In the genomic region with DNA sequence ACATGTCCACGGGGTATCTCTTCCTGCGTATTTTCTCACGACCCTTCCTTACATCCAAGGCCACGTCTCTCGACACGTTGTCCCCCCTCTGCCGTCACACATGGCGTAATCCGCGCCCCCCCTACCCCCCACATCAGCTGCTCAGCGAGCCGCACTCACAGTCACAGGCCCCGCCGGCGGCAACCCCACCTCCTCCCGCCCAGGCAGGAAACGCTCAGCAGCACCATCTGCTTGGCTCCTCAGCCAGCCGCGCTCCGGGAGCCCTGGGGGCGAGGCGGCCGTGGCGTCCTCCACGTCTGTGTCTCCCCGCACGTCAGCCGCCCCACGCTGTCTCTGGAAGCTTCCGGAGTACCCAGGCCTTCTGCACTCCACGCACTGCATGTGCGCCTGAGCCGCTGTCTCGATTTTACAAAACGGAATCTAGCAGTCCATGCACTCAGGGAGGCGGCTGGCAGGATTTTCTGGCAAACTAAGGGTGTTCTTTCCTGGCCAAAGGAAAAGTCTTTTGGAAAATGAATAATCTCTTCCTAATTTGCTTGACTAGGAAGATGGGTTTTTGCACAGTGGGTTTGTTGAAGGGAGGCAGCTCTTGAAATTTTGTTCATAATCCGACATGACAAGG, we compare ENCODE assay signal across 9 cellular contexts.
DNase-seq lines count a peak whose midpoint lies in the region; ATAC-seq and TF ChIP-seq lines count a peak whose summit lies in the region.
"Had no signal": no experiment of that assay in that cellular context is flagged by ENCODE, and none has a peak within 500 bp of the region (broad histone marks: within the 10 kb centered on the region; RNA-seq: fewer than 3 reads in every experiment).

No MANE protein-coding gene starts in this region.

- H3K27ac ChIP-seq in AG04450 (ENCODE audit: low read depth, low read length) = peak overlapping the region; percentile 81
- H3K27ac ChIP-seq: neutrophil had no signal

- H3K27ac Mint-ChIP-seq in natural killer cell treated with Interleukin-12 subunit alpha and Interleukin-12 subunit beta and Interleukin-15 and Interleukin-18, amount 100 ng/mL, for 72 hours = peak overlapping the region; percentile 79 to 92
- peak overlapping the region; percentile 84 for H3K27ac Mint-ChIP-seq in stimulated activated naive CD8-positive, alpha-beta T cell treated with anti-CD3 and anti-CD28 coated beads, Interleukin-15, Interleukin-2, amounts not matched to agents 100 ng/mL and 50 ng/mL, for 24 hours

- no peaks in the 10 kb centered on the region for H3K36me3 Mint-ChIP-seq in natural killer cell treated with Interleukin-12 subunit alpha and Interleukin-12 subunit beta and Interleukin-15 and Interleukin-18, amount 100 ng/mL, for 72 hours
- H3K36me3 Mint-ChIP-seq in stimulated activated naive CD8-positive, alpha-beta T cell treated with anti-CD3 and anti-CD28 coated beads, Interleukin-15, Interleukin-2, amounts not matched to agents 100 ng/mL and 50 ng/mL, for 24 hours (ENCODE audit: low read depth) = no peaks in the 10 kb centered on the region

- H3K4me3 Mint-ChIP-seq in natural killer cell treated with Interleukin-12 subunit alpha and Interleukin-12 subunit beta and Interleukin-15 and Interleukin-18, amount 100 ng/mL, for 72 hours = peak overlapping the region; percentile 73
- peak overlapping the region; percentile 53 for H3K4me3 Mint-ChIP-seq in stimulated activated naive CD8-positive, alpha-beta T cell treated with anti-CD3 and anti-CD28 coated beads, Interleukin-15, Interleukin-2, amounts not matched to agents 100 ng/mL and 50 ng/mL, for 24 hours

- TF ChIP-seq CTCF in AG04450 (IDR thresholded peaks at IDR 0.05; ENCODE audit: low read depth, low read length) (no peak), epithelial cell of esophagus (IDR thresholded peaks at IDR 0.05; ENCODE audit: insufficient read depth, low read depth, low read length, missing control alignments) (no peak)

- H3K4me3 ChIP-seq in AG04450 (ENCODE audit: low read depth, low read length) = peak overlapping the region; percentile 25
- H3K4me3 ChIP-seq in epithelial cell of esophagus (ENCODE audit: low read length) = no peak overlapping the region

- H3K27me3 ChIP-seq in AG04450 (ENCODE audit: control insufficient read depth, insufficient read depth, low read length) = no peaks in the 10 kb centered on the region

- peaks cover 19 to 22% of the 10 kb centered on the region in 2 donors for H3K4me1 Mint-ChIP-seq in natural killer cell treated with Interleukin-12 subunit alpha and Interleukin-12 subunit beta and Interleukin-15 and Interleukin-18, amount 100 ng/mL, for 72 hours (ENCODE audit: low read depth in 2 of 2)
- H3K4me1 Mint-ChIP-seq in stimulated activated naive CD8-positive, alpha-beta T cell treated with anti-CD3 and anti-CD28 coated beads, Interleukin-15, Interleukin-2, amounts not matched to agents 100 ng/mL and 50 ng/mL, for 24 hours (ENCODE audit: low read depth) = peaks cover 32% of the 10 kb centered on the region

- DNase-seq in AG04450 (ENCODE audit: low read depth, low spot score) (peak; percentile 45), NCI-H2196 (lab: John Stamatoyannopoulos, UW; ENCODE audit: unreplicated experiment) (peak; percentile 79), epithelial cell of esophagus (ENCODE audit: low read depth) (peak; percentile 68), NCI-H187 treated with DMSO at 0.1 percent for 48 hours (lab: John Stamatoyannopoulos, UW) (no peak)
- DNase-seq in activated CD8-positive, alpha-beta memory T cell treated with anti-CD3 and anti-CD28 coated beads, Interleukin-2, amount 50 U/mL, for 48 hours = peak; percentile 85
- DNase-seq in natural killer cell treated with Interleukin-12 subunit alpha and Interleukin-12 subunit beta and Interleukin-15 and Interleukin-18, amount 100 ng/mL, for 72 hours (ENCODE audit: low spot score) = peak; percentile 85

- CTCF ChIA-PET in AG04450 (lab: Charles Lee) = no interaction called here

- POLR2A ChIA-PET in AG04450 (lab: Yijun Ruan, JAX) = no interaction called here

- no peaks in the 10 kb centered on the region for H3K9me3 Mint-ChIP-seq in natural killer cell treated with Interleukin-12 subunit alpha and Interleukin-12 subunit beta and Interleukin-15 and Interleukin-18, amount 100 ng/mL, for 72 hours
- H3K9me3 Mint-ChIP-seq in stimulated activated naive CD8-positive, alpha-beta T cell treated with anti-CD3 and anti-CD28 coated beads, Interleukin-15, Interleukin-2, amounts not matched to agents 100 ng/mL and 50 ng/mL, for 24 hours = no peaks in the 10 kb centered on the region

- H3K27me3 Mint-ChIP-seq in natural killer cell treated with Interleukin-12 subunit alpha and Interleukin-12 subunit beta and Interleukin-15 and Interleukin-18, amount 100 ng/mL, for 72 hours = no peaks in the 10 kb centered on the region
- peaks cover 4% of the 10 kb centered on the region for H3K27me3 Mint-ChIP-seq in stimulated activated naive CD8-positive, alpha-beta T cell treated with anti-CD3 and anti-CD28 coated beads, Interleukin-15, Interleukin-2, amounts not matched to agents 100 ng/mL and 50 ng/mL, for 24 hours

- H3K9me3 ChIP-seq in AG04450 (ENCODE audit: control insufficient read depth, insufficient read depth, low read length) = no peaks in the 10 kb centered on the region
- H3K9me3 ChIP-seq: neutrophil had no signal

- peak; percentile 55 for ATAC-seq in GM19395 (IDR thresholded peaks at IDR 0.05; ENCODE audit: unreplicated experiment)
- peak; percentile 85 to 91 for ATAC-seq in natural killer cell treated with Interleukin-12 subunit alpha and Interleukin-12 subunit beta and Interleukin-15 and Interleukin-18, amount 100 ng/mL, for 72 hours
